8 cellular contexts compared by ENCODE assay signal in the genomic region with DNA sequence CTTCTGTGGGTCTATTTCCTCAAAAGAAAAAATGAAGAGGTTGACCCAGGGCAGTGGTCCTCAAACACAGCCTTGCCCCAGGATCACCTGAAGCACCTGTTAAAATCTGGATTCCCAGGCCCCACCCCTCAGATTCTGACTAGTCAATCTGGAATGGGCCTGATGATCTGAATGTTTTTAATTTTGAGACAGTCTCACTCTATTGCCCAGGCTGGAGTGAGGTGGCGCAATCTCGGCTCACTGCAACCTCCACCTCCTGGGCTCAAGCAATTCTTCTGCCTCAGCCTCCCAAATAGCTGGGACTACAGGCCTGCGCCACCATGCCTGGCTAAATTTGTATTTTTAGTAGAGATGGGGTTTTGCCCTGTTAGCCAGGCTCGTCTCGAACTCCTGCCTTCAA. TPM values are rescaled to one million over a fixed set of nuclear protein-coding genes. Genes with fewer than 3 reads are reported as not detected.
A peak's percentile ranks its signal among the peaks of the same experiment; 100 is the strongest.
DNase-seq lines count a peak whose midpoint lies in the region; ATAC-seq and TF ChIP-seq lines count a peak whose summit lies in the region.
"Not testable (repeated sequence)": the region's sequence is repeated elsewhere in the genome, so short reads cannot be mapped to it uniquely, and the experiment has no call there.

No MANE protein-coding gene starts in this region.

- intact Hi-C loops in activated T-helper 1 cell treated with anti-CD3 and anti-CD28 coated beads, Interleukin-12 subunit alpha, Interleukin-12 subunit beta, Interleukin-2, Interleukin-4 antibody, amounts not matched to agents 30 ng/mL and 10 ng/mL and 1 ng/mL, durations not matched to agents 14 hours and 24 hours and 36 hours (cut with micrococcal nuclease), result loop anchor here (10.0 kb wide), 3 partner anchors 421 to 1601 kb away; no protein-coding TSS in a partner anchor
- intact Hi-C loops in heart right ventricle (cut with DNase I), result loop anchor here in 1 of 10 donors (5.0 kb wide), 1 partner anchor 33 kb away; no protein-coding TSS in a partner anchor
- intact Hi-C loops in naive thymus-derived CD4-positive, alpha-beta T cell (cut with micrococcal nuclease), result loop anchor here (10.0 kb wide), 5 partner anchors 451 to 1821 kb away; a partner anchor contains a TSS
- intact Hi-C loops in upper lobe of right lung (cut with DNase I), result not testable (repeated sequence)

- not testable (repeated sequence) for H3K27me3 Mint-ChIP-seq in activated T-helper 1 cell treated with anti-CD3 and anti-CD28 coated beads, Interleukin-12 subunit alpha, Interleukin-12 subunit beta, Interleukin-2, Interleukin-4 antibody, amounts not matched to agents 30 ng/mL and 10 ng/mL and 1 ng/mL, durations not matched to agents 14 hours and 24 hours and 36 hours (ENCODE audit: insufficient read depth); central memory CD8-positive, alpha-beta T cell; naive thymus-derived CD4-positive, alpha-beta T cell

- peaks cover 75% of the 10 kb centered on the region for H3K4me1 Mint-ChIP-seq in activated T-helper 1 cell treated with anti-CD3 and anti-CD28 coated beads, Interleukin-12 subunit alpha, Interleukin-12 subunit beta, Interleukin-2, Interleukin-4 antibody, amounts not matched to agents 30 ng/mL and 10 ng/mL and 1 ng/mL, durations not matched to agents 14 hours and 24 hours and 36 hours (ENCODE audit: low read depth)
- peaks cover 85% of the 10 kb centered on the region for H3K4me1 Mint-ChIP-seq in central memory CD8-positive, alpha-beta T cell
- peaks cover 66 to 87% (median 80%) of the 10 kb centered on the region in 7 donors for H3K4me1 Mint-ChIP-seq in naive thymus-derived CD4-positive, alpha-beta T cell

- not testable (repeated sequence) for H3K27ac ChIP-seq in HEK293 (ENCODE audit: extremely low read depth, low read depth, low read length)
- H3K27ac ChIP-seq in RWPE1, result peak overlapping the region; percentile 99
- peak overlapping the region in 9 of 10 donors; percentile 94 to 100 (median 99) for H3K27ac ChIP-seq in heart right ventricle
- peak overlapping the region; percentile 88 for H3K27ac ChIP-seq in naive thymus-derived CD4-positive, alpha-beta T cell (ENCODE audit: low read depth, low read length)
- peak overlapping the region in 18 of 21 experiments; percentile 47 to 99 (median 92) for H3K27ac ChIP-seq in skin epidermis
- H3K27ac ChIP-seq in upper lobe of right lung, result peak overlapping the region; percentile 97

- not testable (repeated sequence) for H3K4me3 ChIP-seq in HEK293 (ENCODE audit: low read depth, low read length); naive thymus-derived CD4-positive, alpha-beta T cell (ENCODE audit: low read length); skin epidermis; upper lobe of right lung
- H3K4me3 ChIP-seq in heart right ventricle, result peak overlapping the region in 2 of 10 donors; percentile 61 to 87

- H3K9me3 Mint-ChIP-seq in activated T-helper 1 cell treated with anti-CD3 and anti-CD28 coated beads, Interleukin-12 subunit alpha, Interleukin-12 subunit beta, Interleukin-2, Interleukin-4 antibody, amounts not matched to agents 30 ng/mL and 10 ng/mL and 1 ng/mL, durations not matched to agents 14 hours and 24 hours and 36 hours; central memory CD8-positive, alpha-beta T cell; naive thymus-derived CD4-positive, alpha-beta T cell: not testable (repeated sequence)

- WGBS in heart right ventricle, 2 donors, result 79 to 88% methylated on average over 5 of the region's 5 CpGs

- not testable (repeated sequence) for ATAC-seq in central memory CD8-positive, alpha-beta T cell (replicated peaks; ENCODE audit: extremely low read depth, poor library complexity, severe bottlenecking); heart right ventricle; naive thymus-derived CD4-positive, alpha-beta T cell; upper lobe of right lung

- H3K27me3 ChIP-seq in heart right ventricle; naive thymus-derived CD4-positive, alpha-beta T cell (ENCODE audit: control insufficient read depth in 2 of 2, insufficient read depth in 2 of 2, low read length in 2 of 2); upper lobe of right lung: not testable (repeated sequence)

- H3K36me3 Mint-ChIP-seq in activated T-helper 1 cell treated with anti-CD3 and anti-CD28 coated beads, Interleukin-12 subunit alpha, Interleukin-12 subunit beta, Interleukin-2, Interleukin-4 antibody, amounts not matched to agents 30 ng/mL and 10 ng/mL and 1 ng/mL, durations not matched to agents 14 hours and 24 hours and 36 hours (ENCODE audit: low read depth), result peaks cover 72% of the 10 kb centered on the region
- not testable (repeated sequence) for H3K36me3 Mint-ChIP-seq in central memory CD8-positive, alpha-beta T cell (ENCODE audit: insufficient read depth)
- peaks cover 0 to 39% (median 0%) of the 10 kb centered on the region in 5 donors for H3K36me3 Mint-ChIP-seq in naive thymus-derived CD4-positive, alpha-beta T cell

- H3K9me3 ChIP-seq in HEK293 (ENCODE audit: control insufficient read depth, insufficient read depth, low read depth, low read length); heart right ventricle; naive thymus-derived CD4-positive, alpha-beta T cell (ENCODE audit: control insufficient read depth in 2 of 3, low read length in 3 of 3); upper lobe of right lung: not testable (repeated sequence)

- H3K27ac Mint-ChIP-seq in activated T-helper 1 cell treated with anti-CD3 and anti-CD28 coated beads, Interleukin-12 subunit alpha, Interleukin-12 subunit beta, Interleukin-2, Interleukin-4 antibody, amounts not matched to agents 30 ng/mL and 10 ng/mL and 1 ng/mL, durations not matched to agents 14 hours and 24 hours and 36 hours, result peak overlapping the region; percentile 98
- H3K27ac Mint-ChIP-seq in central memory CD8-positive, alpha-beta T cell (ENCODE audit: low read depth), result peak overlapping the region; percentile 89
- H3K27ac Mint-ChIP-seq in naive thymus-derived CD4-positive, alpha-beta T cell, result peak overlapping the region; percentile 92 to 99 (median 97)

- POLR2A ChIA-PET in HEK293 (lab: Yijun Ruan, JAX); RWPE1 (lab: Yijun Ruan, JAX; ENCODE audit: low non-redundant PET): not testable (repeated sequence)
- POLR2A ChIA-PET in naive thymus-derived CD4-positive, alpha-beta T cell (lab: Charles Lee), result interaction anchor here (1.1 to 15.6 kb wide), 2 partner anchors 16 to 21 kb away, joined by 3 to 364 read pairs; no protein-coding TSS in a partner anchor

- H3K4me1 ChIP-seq in HEK293 (ENCODE audit: control insufficient read depth, insufficient read depth, low read length) (peaks cover 18% of the 10 kb centered on the region), heart right ventricle (peaks cover 48 to 91% (median 86%) of the 10 kb centered on the region in 9 donors), upper lobe of right lung (peaks cover 82% of the 10 kb centered on the region)
- peaks cover 71 to 76% of the 10 kb centered on the region in 2 donors for H3K4me1 ChIP-seq in naive thymus-derived CD4-positive, alpha-beta T cell (ENCODE audit: control insufficient read depth in 2 of 2, insufficient read depth in 2 of 2, low read length in 2 of 2)

- CTCF ChIA-PET in HEK293 (lab: Yijun Ruan, JAX), result interaction anchor here (0.7 kb wide), 2 partner anchors 32 to 73 kb away, joined by 3 to 4 read pairs; no protein-coding TSS in a partner anchor
- CTCF ChIA-PET in RWPE1 (lab: Yijun Ruan, JAX), result not testable (repeated sequence)
- CTCF ChIA-PET in naive thymus-derived CD4-positive, alpha-beta T cell (lab: Charles Lee), result interaction anchor here (22.9 kb wide), 1 partner anchor 18 kb away, joined by 539 read pairs; no protein-coding TSS in a partner anchor

- not testable (repeated sequence) for TF ChIP-seq CTCF in HEK293 (tag by site-specific recombination; IDR thresholded peaks at IDR 0.05); RWPE1 (conservative IDR thresholded peaks at IDR 0.05; ENCODE audit: low read depth); heart right ventricle (IDR thresholded peaks at IDR 0.05); upper lobe of right lung (IDR thresholded peaks at IDR 0.05)

- H3K4me3 Mint-ChIP-seq in activated T-helper 1 cell treated with anti-CD3 and anti-CD28 coated beads, Interleukin-12 subunit alpha, Interleukin-12 subunit beta, Interleukin-2, Interleukin-4 antibody, amounts not matched to agents 30 ng/mL and 10 ng/mL and 1 ng/mL, durations not matched to agents 14 hours and 24 hours and 36 hours, result peak overlapping the region; percentile 96
- H3K4me3 Mint-ChIP-seq in central memory CD8-positive, alpha-beta T cell, result not testable (repeated sequence)
- peak overlapping the region; percentile 44 to 99 (median 88) for H3K4me3 Mint-ChIP-seq in naive thymus-derived CD4-positive, alpha-beta T cell

- DNase-seq in RWPE1 (ENCODE audit: low spot score); activated T-helper 1 cell treated with anti-CD3 and anti-CD28 coated beads, Interleukin-12 subunit alpha, Interleukin-12 subunit beta, Interleukin-2, Interleukin-4 antibody, amounts not matched to agents 30 ng/mL and 10 ng/mL and 1 ng/mL, durations not matched to agents 14 hours and 24 hours and 36 hours (ENCODE audit: low spot score); central memory CD8-positive, alpha-beta T cell (ENCODE audit: low spot score in 2 of 2); heart right ventricle; naive thymus-derived CD4-positive, alpha-beta T cell; upper lobe of right lung: not testable (repeated sequence)

- not testable (repeated sequence) for H3K36me3 ChIP-seq in HEK293 (ENCODE audit: control insufficient read depth in 2 of 2, insufficient read depth in 1 of 2, low read length in 2 of 2); naive thymus-derived CD4-positive, alpha-beta T cell (ENCODE audit: control insufficient read depth in 2 of 3, insufficient read depth in 3 of 3, low read length in 3 of 3); upper lobe of right lung
- H3K36me3 ChIP-seq in heart right ventricle, result peaks cover 0 to 25% (median 0%) of the 10 kb centered on the region in 9 donors

RNA-seq across cellular contexts. Expression of a gene that starts 4.3 kb away (rescaled TPM):
- total RNA-seq in activated T-helper 1 cell treated with anti-CD3 and anti-CD28 coated beads, Interleukin-12 subunit alpha, Interleukin-12 subunit beta, Interleukin-2, Interleukin-4 antibody, amounts not matched to agents 30 ng/mL and 10 ng/mL and 1 ng/mL, durations not matched to agents 14 hours and 24 hours and 36 hours, result 453 and 466 TPM in 2 replicates
- 10 to 100 TPM; 26.9 to 50.7 (median 38.5) TPM for total RNA-seq in heart right ventricle
- polyA plus RNA-seq in heart right ventricle, result 10 to 100 TPM; 40.4 to 75.6 TPM
- total RNA-seq in naive thymus-derived CD4-positive, alpha-beta T cell, result 100 to 1,000 TPM; 150 to 194 (median 188) TPM
- polyA plus RNA-seq in naive thymus-derived CD4-positive, alpha-beta T cell, result 10 to 100 TPM; 16.7 to 36.7 TPM
- 135 TPM for total RNA-seq in upper lobe of right lung

RNA-seq across cellular contexts. Expression of a gene that starts 42.4 kb away (rescaled TPM):
- 12.7 TPM in 2 replicates for total RNA-seq in activated T-helper 1 cell treated with anti-CD3 and anti-CD28 coated beads, Interleukin-12 subunit alpha, Interleukin-12 subunit beta, Interleukin-2, Interleukin-4 antibody, amounts not matched to agents 30 ng/mL and 10 ng/mL and 1 ng/mL, durations not matched to agents 14 hours and 24 hours and 36 hours
- total RNA-seq in heart right ventricle (10 to 100 TPM; 18.6 to 31.9 (median 22.1) TPM), upper lobe of right lung (40.9 TPM)
- polyA plus RNA-seq in heart right ventricle, result 10 to 100 TPM; 12.6 to 26.2 TPM
- 10 to 100 TPM in 2 of 5 experiments, 1 to 10 TPM in 3; 6.7 to 14.3 (median 10.0) TPM for total RNA-seq in naive thymus-derived CD4-positive, alpha-beta T cell
- 10 to 100 TPM; 12.5 to 15.6 TPM for polyA plus RNA-seq in naive thymus-derived CD4-positive, alpha-beta T cell

RNA-seq across cellular contexts. Expression of a gene that starts 56.8 kb away (rescaled TPM):
- total RNA-seq in activated T-helper 1 cell treated with anti-CD3 and anti-CD28 coated beads, Interleukin-12 subunit alpha, Interleukin-12 subunit beta, Interleukin-2, Interleukin-4 antibody, amounts not matched to agents 30 ng/mL and 10 ng/mL and 1 ng/mL, durations not matched to agents 14 hours and 24 hours and 36 hours, result 4.7 and 6.5 TPM in 2 replicates
- total RNA-seq in heart right ventricle (10 to 100 TPM in 9 of 10 donors, 1 to 10 TPM in 1; 9.5 to 54.9 (median 19.8) TPM), upper lobe of right lung (69.6 TPM)
- polyA plus RNA-seq in heart right ventricle, result 100 to 1,000 TPM in 1 of 2 donors, 10 to 100 TPM in 1; 22.4 to 173 TPM
- 1 to 10 TPM in 2 of 5 experiments, under 1 TPM in 2, not detected in 1; 0.08 to 1.9 (median 1.1) TPM for total RNA-seq in naive thymus-derived CD4-positive, alpha-beta T cell
- under 1 TPM in 1 of 2 donors, not detected in 1; 0.15 TPM for polyA plus RNA-seq in naive thymus-derived CD4-positive, alpha-beta T cell
